1 cellular context compared by ENCODE assay signal in the genomic region with DNA sequence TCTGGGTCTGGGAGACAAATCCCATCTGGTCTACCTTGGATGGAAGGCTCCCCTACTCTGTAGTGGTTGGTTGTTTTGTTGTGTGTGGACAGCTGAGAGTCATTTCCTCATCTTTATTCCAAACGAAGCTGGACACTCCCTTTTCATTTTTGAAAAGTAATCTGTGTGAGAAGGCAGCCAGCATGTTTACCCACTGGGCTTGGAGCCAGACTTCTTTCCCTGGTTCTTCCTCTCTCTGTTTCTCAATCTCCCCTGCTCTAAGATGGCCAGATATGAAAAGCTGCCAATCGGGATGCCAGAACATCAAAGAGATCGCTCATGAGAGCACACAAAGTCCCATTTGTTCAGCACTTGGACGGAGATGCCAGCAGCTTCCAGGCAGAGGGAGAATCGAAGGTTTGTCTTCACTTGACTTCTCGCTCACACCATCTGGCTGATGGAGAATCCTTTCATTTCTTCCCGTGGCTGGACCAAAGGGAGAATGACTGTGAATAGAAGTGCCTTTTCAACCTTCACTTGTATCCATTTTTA.
TF ChIP-seq lines count a peak whose summit lies in the region.

No MANE protein-coding gene starts in this region.

TF ChIP-seq in HepG2, 621 proteins besides CTCF, POLR2A, EP300 and RAD21 (continued from another document and continues in another):
- no peak for TF ChIP-seq ZNF737 (CRISPR knock-in tag; IDR thresholded peaks at IDR 0.05; ENCODE audit: borderline replicate concordance)
- TF ChIP-seq, protein P1, sequence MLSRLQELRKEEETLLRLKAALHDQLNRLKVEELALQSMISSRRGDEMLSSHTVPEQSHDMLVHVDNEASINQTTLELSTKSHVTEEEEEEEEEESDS (CRISPR knock-in tag; IDR thresholded peaks at IDR 0.05; ENCODE audit: borderline replicate concordance): no peak
- TF ChIP-seq RBFOX2 (IDR thresholded peaks at IDR 0.05; ENCODE audit: low read depth, low read length): peak; percentile 29; the same call in 1 of the 2 replicates
- TF ChIP-seq POGK (CRISPR knock-in tag; conservative IDR thresholded peaks at IDR 0.05): no peak
- no peak for TF ChIP-seq GTF3A (CRISPR knock-in tag; conservative IDR thresholded peaks at IDR 0.05)
- TF ChIP-seq TP53 (CRISPR knock-in tag; conservative IDR thresholded peaks at IDR 0.05): 0 out of 2 replicates have a peak, but pooled peaks have one; percentile 87
- TF ChIP-seq CENPT (CRISPR knock-in tag; IDR thresholded peaks at IDR 0.05; ENCODE audit: low read depth): no peak
- TF ChIP-seq, protein P2, sequence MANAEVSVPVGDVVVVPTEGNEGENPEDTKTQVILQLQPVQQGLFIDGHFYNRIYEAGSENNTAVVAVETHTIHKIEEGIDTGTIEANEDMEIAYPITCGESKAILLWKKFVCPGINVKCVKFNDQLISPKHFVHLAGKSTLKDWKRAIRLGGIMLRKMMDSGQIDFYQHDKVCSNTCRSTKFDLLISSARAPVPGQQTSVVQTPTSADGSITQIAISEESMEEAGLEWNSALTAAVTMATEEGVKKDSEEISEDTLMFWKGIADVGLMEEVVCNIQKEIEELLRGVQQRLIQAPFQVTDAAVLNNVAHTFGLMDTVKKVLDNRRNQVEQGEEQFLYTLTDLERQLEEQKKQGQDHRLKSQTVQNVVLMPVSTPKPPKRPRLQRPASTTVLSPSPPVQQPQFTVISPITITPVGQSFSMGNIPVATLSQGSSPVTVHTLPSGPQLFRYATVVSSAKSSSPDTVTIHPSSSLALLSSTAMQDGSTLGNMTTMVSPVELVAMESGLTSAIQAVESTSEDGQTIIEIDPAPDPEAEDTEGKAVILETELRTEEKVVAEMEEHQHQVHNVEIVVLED (CRISPR knock-in tag; IDR thresholded peaks at IDR 0.05; ENCODE audit: borderline replicate concordance): peak; percentile 68; the same call in 1 of the 2 replicates
- TF ChIP-seq ZNF143 (CRISPR knock-in tag; IDR thresholded peaks at IDR 0.05): 0 out of 2 replicates have a peak, but pooled peaks have one; percentile 41
- no peak for TF ChIP-seq PRDM15 (CRISPR knock-in tag; IDR thresholded peaks at IDR 0.05)
- TF ChIP-seq ADNP (CRISPR knock-in tag; IDR thresholded peaks at IDR 0.05): no peak
- TF ChIP-seq, protein P3, sequence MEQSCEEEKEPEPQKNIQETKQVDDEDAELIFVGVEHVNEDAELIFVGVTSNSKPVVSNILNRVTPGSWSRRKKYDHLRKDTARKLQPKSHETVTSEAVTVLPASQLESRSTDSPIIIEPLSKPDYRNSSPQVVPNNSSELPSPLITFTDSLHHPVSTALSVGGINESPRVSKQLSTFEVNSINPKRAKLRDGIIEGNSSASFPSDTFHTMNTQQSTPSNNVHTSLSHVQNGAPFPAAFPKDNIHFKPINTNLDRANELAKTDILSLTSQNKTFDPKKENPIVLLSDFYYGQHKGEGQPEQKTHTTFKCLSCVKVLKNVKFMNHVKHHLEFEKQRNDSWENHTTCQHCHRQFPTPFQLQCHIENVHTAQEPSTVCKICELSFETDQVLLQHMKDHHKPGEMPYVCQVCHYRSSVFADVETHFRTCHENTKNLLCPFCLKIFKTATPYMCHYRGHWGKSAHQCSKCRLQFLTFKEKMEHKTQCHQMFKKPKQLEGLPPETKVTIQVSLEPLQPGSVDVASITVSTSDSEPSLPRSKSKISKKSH (CRISPR knock-in tag; IDR thresholded peaks at IDR 0.05; ENCODE audit: borderline replicate concordance): no peak
- TF ChIP-seq YEATS2 (CRISPR knock-in tag; IDR thresholded peaks at IDR 0.05; ENCODE audit: borderline replicate concordance): peak; percentile 76; the same call in 1 of the 2 replicates
- 0 out of 2 replicates have a peak, but pooled peaks have one; percentile 43 for TF ChIP-seq AFF4 (CRISPR knock-in tag; IDR thresholded peaks at IDR 0.05)
- TF ChIP-seq MAX (IDR thresholded peaks at IDR 0.05): peak; percentile 62; the same call in 1 of the 2 replicates
- TF ChIP-seq MAFF (IDR thresholded peaks at IDR 0.05; ENCODE audit: low read depth, low read length): no peak
- TF ChIP-seq ZNF501 (CRISPR knock-in tag; IDR thresholded peaks at IDR 0.05): peak; percentile 48; the same call in 1 of the 2 replicates
- TF ChIP-seq, protein P4, sequence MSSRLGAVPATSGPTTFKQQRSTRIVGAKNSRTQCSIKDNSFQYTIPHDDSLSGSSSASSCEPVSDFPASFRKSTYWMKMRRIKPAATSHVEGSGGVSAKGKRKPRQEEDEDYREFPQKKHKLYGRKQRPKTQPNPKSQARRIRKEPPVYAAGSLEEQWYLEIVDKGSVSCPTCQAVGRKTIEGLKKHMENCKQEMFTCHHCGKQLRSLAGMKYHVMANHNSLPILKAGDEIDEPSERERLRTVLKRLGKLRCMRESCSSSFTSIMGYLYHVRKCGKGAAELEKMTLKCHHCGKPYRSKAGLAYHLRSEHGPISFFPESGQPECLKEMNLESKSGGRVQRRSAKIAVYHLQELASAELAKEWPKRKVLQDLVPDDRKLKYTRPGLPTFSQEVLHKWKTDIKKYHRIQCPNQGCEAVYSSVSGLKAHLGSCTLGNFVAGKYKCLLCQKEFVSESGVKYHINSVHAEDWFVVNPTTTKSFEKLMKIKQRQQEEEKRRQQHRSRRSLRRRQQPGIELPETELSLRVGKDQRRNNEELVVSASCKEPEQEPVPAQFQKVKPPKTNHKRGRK (CRISPR knock-in tag; IDR thresholded peaks at IDR 0.05): 0 out of 2 replicates have a peak, but pooled peaks have one; percentile 60
- TF ChIP-seq ONECUT2 (CRISPR knock-in tag; IDR thresholded peaks at IDR 0.05): no peak
- TF ChIP-seq ZNF30 (CRISPR knock-in tag; IDR thresholded peaks at IDR 0.05): no peak
- no peak for TF ChIP-seq TEAD2 (CRISPR knock-in tag; IDR thresholded peaks at IDR 0.05)
- peak; percentile 79; the same call in 1 of the 2 replicates for TF ChIP-seq ZKSCAN8 (CRISPR knock-in tag; IDR thresholded peaks at IDR 0.05; ENCODE audit: borderline replicate concordance)
- TF ChIP-seq SCMH1 (CRISPR knock-in tag; IDR thresholded peaks at IDR 0.05; ENCODE audit: borderline replicate concordance): no peak
- peak; percentile 72; the same call in 1 of the 2 replicates for TF ChIP-seq ZNF431 (CRISPR knock-in tag; IDR thresholded peaks at IDR 0.05; ENCODE audit: borderline replicate concordance, low read depth)
- no peak for TF ChIP-seq HNRNPH1 (optimal IDR thresholded peaks at IDR 0.05; ENCODE audit: low read depth, low read length)
- TF ChIP-seq ZNF205 (CRISPR knock-in tag; IDR thresholded peaks at IDR 0.05): peak; percentile 85
- TF ChIP-seq ERF (CRISPR knock-in tag; IDR thresholded peaks at IDR 0.05): peak; percentile 98
- peak; percentile 71; the same call in 1 of the 2 replicates for TF ChIP-seq SNAPC2 (CRISPR knock-in tag; IDR thresholded peaks at IDR 0.05)
- no peak for TF ChIP-seq PHF20 (CRISPR knock-in tag; IDR thresholded peaks at IDR 0.05)
- TF ChIP-seq ZNF225 (CRISPR knock-in tag; IDR thresholded peaks at IDR 0.05): no peak
- TF ChIP-seq ZNF780A (CRISPR knock-in tag; IDR thresholded peaks at IDR 0.05): no peak
- TF ChIP-seq CREBL2 (CRISPR knock-in tag; IDR thresholded peaks at IDR 0.05; ENCODE audit: borderline replicate concordance): no peak
- no peak for TF ChIP-seq ZFP82 (CRISPR knock-in tag; IDR thresholded peaks at IDR 0.05; ENCODE audit: borderline replicate concordance)
- TF ChIP-seq ZSCAN22 (CRISPR knock-in tag; IDR thresholded peaks at IDR 0.05): no peak
- TF ChIP-seq ZNF460 (CRISPR knock-in tag; IDR thresholded peaks at IDR 0.05; ENCODE audit: borderline replicate concordance): no peak; the same call in 1 of the 2 replicates
- no peak for TF ChIP-seq STAT5B (CRISPR knock-in tag; IDR thresholded peaks at IDR 0.05)
- no peak for TF ChIP-seq ISX (CRISPR knock-in tag; conservative IDR thresholded peaks at IDR 0.05)
- TF ChIP-seq SP140L (CRISPR knock-in tag; IDR thresholded peaks at IDR 0.05; ENCODE audit: borderline replicate concordance): peak; percentile 72; the same call in 1 of the 2 replicates
- TF ChIP-seq NFYB (CRISPR knock-in tag; IDR thresholded peaks at IDR 0.05): peak; percentile 55; the same call in 1 of the 2 replicates
- TF ChIP-seq ZNF598 (CRISPR knock-in tag; IDR thresholded peaks at IDR 0.05; ENCODE audit: borderline replicate concordance): no peak; the same call in 1 of the 2 replicates
- peak; percentile 96 for TF ChIP-seq ZNF792 (CRISPR knock-in tag; IDR thresholded peaks at IDR 0.05)
- no peak for TF ChIP-seq ZNF253 (CRISPR knock-in tag; IDR thresholded peaks at IDR 0.05; ENCODE audit: borderline replicate concordance)
- TF ChIP-seq, protein P5, sequence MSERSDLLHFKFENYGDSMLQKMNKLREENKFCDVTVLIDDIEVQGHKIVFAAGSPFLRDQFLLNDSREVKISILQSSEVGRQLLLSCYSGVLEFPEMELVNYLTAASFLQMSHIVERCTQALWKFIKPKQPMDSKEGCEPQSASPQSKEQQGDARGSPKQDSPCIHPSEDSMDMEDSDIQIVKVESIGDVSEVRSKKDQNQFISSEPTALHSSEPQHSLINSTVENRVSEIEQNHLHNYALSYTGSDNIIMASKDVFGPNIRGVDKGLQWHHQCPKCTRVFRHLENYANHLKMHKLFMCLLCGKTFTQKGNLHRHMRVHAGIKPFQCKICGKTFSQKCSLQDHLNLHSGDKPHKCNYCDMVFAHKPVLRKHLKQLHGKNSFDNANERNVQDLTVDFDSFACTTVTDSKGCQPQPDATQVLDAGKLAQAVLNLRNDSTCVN (CRISPR knock-in tag; IDR thresholded peaks at IDR 0.05; ENCODE audit: borderline replicate concordance): peak; percentile 58; the same call in 1 of the 2 replicates
- TF ChIP-seq ZFP36 (IDR thresholded peaks at IDR 0.05; ENCODE audit: borderline replicate concordance, low read depth, low read length, partially characterized antibody): no peak
